ENCODE assay signal across 1 cellular context in genomic region chr5:149423287-149424268, GRCh38.
A peak's percentile ranks its signal among the peaks of the same experiment; 100 is the strongest.
TF ChIP-seq lines count a peak whose summit lies in the region.

No MANE protein-coding gene starts in this region.

TF ChIP-seq in HepG2, 621 proteins besides CTCF, POLR2A, EP300 and RAD21 (continued from another document and continues in another):
- TF ChIP-seq ZNF318 (CRISPR knock-in tag; IDR thresholded peaks at IDR 0.05) (no peak), ZBTB25 (CRISPR knock-in tag; IDR thresholded peaks at IDR 0.05) (no peak), SMAD1 (CRISPR knock-in tag; IDR thresholded peaks at IDR 0.05; ENCODE audit: borderline replicate concordance, low read depth) (no peak; the same call in 1 of the 2 replicates), ZNF550 (CRISPR knock-in tag; IDR thresholded peaks at IDR 0.05; ENCODE audit: borderline replicate concordance) (0 out of 2 replicates have a peak, but pooled peaks have one; percentile 27), ZNF263 (CRISPR knock-in tag; IDR thresholded peaks at IDR 0.05) (peak; percentile 72; the same call in 1 of the 2 replicates), ZNF138 (CRISPR knock-in tag; IDR thresholded peaks at IDR 0.05; ENCODE audit: low read depth) (no peak), ZNF713 (CRISPR knock-in tag; IDR thresholded peaks at IDR 0.05) (no peak), ZNF577 (CRISPR knock-in tag; IDR thresholded peaks at IDR 0.05; ENCODE audit: borderline replicate concordance, low read depth) (no peak), TOE1 (CRISPR knock-in tag; IDR thresholded peaks at IDR 0.05) (no peak), MIXL1 (CRISPR knock-in tag; IDR thresholded peaks at IDR 0.05) (no peak), ZKSCAN8 (CRISPR knock-in tag; IDR thresholded peaks at IDR 0.05; ENCODE audit: borderline replicate concordance) (no peak), REXO4 (CRISPR knock-in tag; IDR thresholded peaks at IDR 0.05; ENCODE audit: borderline replicate concordance) (no peak), ZNF768 (CRISPR knock-in tag; IDR thresholded peaks at IDR 0.05) (peak; percentile 49; the same call in 1 of the 2 replicates), NFE2L2 (IDR thresholded peaks at IDR 0.05; ENCODE audit: low read length) (no peak), ZFP36 (IDR thresholded peaks at IDR 0.05; ENCODE audit: borderline replicate concordance, low read depth, low read length, partially characterized antibody) (peak; percentile 56), AKAP8 (CRISPR knock-in tag; IDR thresholded peaks at IDR 0.05) (no peak), NFE2 (CRISPR knock-in tag; IDR thresholded peaks at IDR 0.05) (no peak), RBAK (CRISPR knock-in tag; IDR thresholded peaks at IDR 0.05) (no peak), THYN1 (CRISPR knock-in tag; IDR thresholded peaks at IDR 0.05; ENCODE audit: borderline replicate concordance, low read depth) (no peak), ZNF33A (CRISPR knock-in tag; IDR thresholded peaks at IDR 0.05; ENCODE audit: borderline replicate concordance) (no peak), ZNF280D (CRISPR knock-in tag; IDR thresholded peaks at IDR 0.05) (no peak), ZBTB39 (CRISPR knock-in tag; IDR thresholded peaks at IDR 0.05) (no peak), ZNF850 (CRISPR knock-in tag; conservative IDR thresholded peaks at IDR 0.05) (no peak), NFYB (CRISPR knock-in tag; IDR thresholded peaks at IDR 0.05) (no peak), ZUFSP (CRISPR knock-in tag; IDR thresholded peaks at IDR 0.05; ENCODE audit: borderline replicate concordance) (no peak), ZNF672 (CRISPR knock-in tag; IDR thresholded peaks at IDR 0.05) (no peak), NCOA2 (CRISPR knock-in tag; IDR thresholded peaks at IDR 0.05) (no peak), SP2 (CRISPR knock-in tag; IDR thresholded peaks at IDR 0.05) (no peak), ESRRA (CRISPR knock-in tag; IDR thresholded peaks at IDR 0.05; ENCODE audit: low read depth) (0 out of 2 replicates have a peak, but pooled peaks have one; percentile 9), HDAC2 (CRISPR knock-in tag; IDR thresholded peaks at IDR 0.05) (no peak), PAF1 (CRISPR knock-in tag; IDR thresholded peaks at IDR 0.05) (no peak), DR1 (CRISPR knock-in tag; IDR thresholded peaks at IDR 0.05) (no peak), ZNF720 (CRISPR knock-in tag; IDR thresholded peaks at IDR 0.05) (no peak), ZNF230 (CRISPR knock-in tag; IDR thresholded peaks at IDR 0.05) (no peak), ZSCAN20 (CRISPR knock-in tag; IDR thresholded peaks at IDR 0.05; ENCODE audit: borderline replicate concordance) (no peak), ZC3H13 (CRISPR knock-in tag; IDR thresholded peaks at IDR 0.05) (no peak), ZNF34 (CRISPR knock-in tag; IDR thresholded peaks at IDR 0.05; ENCODE audit: borderline replicate concordance) (no peak), NR1H2 (CRISPR knock-in tag; IDR thresholded peaks at IDR 0.05; ENCODE audit: borderline replicate concordance, low read depth) (no peak), FOXA3 (CRISPR knock-in tag; IDR thresholded peaks at IDR 0.05) (0 out of 2 replicates have a peak, but pooled peaks have one; percentile 25)
- TF ChIP-seq, protein P1, sequence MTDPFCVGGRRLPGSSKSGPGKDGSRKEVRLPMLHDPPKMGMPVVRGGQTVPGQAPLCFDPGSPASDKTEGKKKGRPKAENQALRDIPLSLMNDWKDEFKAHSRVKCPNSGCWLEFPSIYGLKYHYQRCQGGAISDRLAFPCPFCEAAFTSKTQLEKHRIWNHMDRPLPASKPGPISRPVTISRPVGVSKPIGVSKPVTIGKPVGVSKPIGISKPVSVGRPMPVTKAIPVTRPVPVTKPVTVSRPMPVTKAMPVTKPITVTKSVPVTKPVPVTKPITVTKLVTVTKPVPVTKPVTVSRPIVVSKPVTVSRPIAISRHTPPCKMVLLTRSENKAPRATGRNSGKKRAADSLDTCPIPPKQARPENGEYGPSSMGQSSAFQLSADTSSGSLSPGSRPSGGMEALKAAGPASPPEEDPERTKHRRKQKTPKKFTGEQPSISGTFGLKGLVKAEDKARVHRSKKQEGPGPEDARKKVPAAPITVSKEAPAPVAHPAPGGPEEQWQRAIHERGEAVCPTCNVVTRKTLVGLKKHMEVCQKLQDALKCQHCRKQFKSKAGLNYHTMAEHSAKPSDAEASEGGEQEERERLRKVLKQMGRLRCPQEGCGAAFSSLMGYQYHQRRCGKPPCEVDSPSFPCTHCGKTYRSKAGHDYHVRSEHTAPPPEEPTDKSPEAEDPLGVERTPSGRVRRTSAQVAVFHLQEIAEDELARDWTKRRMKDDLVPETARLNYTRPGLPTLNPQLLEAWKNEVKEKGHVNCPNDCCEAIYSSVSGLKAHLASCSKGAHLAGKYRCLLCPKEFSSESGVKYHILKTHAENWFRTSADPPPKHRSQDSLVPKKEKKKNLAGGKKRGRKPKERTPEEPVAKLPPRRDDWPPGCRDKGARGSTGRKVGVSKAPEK (CRISPR knock-in tag; IDR thresholded peaks at IDR 0.05; ENCODE audit: borderline replicate concordance): 0 out of 2 replicates have a peak, but pooled peaks have one; percentile 17
- TF ChIP-seq, protein P2, sequence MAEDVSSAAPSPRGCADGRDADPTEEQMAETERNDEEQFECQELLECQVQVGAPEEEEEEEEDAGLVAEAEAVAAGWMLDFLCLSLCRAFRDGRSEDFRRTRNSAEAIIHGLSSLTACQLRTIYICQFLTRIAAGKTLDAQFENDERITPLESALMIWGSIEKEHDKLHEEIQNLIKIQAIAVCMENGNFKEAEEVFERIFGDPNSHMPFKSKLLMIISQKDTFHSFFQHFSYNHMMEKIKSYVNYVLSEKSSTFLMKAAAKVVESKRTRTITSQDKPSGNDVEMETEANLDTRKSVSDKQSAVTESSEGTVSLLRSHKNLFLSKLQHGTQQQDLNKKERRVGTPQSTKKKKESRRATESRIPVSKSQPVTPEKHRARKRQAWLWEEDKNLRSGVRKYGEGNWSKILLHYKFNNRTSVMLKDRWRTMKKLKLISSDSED (CRISPR knock-in tag; IDR thresholded peaks at IDR 0.05): no peak
- TF ChIP-seq, protein P3, sequence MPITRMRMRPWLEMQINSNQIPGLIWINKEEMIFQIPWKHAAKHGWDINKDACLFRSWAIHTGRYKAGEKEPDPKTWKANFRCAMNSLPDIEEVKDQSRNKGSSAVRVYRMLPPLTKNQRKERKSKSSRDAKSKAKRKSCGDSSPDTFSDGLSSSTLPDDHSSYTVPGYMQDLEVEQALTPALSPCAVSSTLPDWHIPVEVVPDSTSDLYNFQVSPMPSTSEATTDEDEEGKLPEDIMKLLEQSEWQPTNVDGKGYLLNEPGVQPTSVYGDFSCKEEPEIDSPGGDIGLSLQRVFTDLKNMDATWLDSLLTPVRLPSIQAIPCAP (CRISPR knock-in tag; IDR thresholded peaks at IDR 0.05; ENCODE audit: low read depth): 0 out of 2 replicates have a peak, but pooled peaks have one; percentile 1
